Comparison of ENCODE assay signal across 23 cellular contexts in the genomic region with DNA sequence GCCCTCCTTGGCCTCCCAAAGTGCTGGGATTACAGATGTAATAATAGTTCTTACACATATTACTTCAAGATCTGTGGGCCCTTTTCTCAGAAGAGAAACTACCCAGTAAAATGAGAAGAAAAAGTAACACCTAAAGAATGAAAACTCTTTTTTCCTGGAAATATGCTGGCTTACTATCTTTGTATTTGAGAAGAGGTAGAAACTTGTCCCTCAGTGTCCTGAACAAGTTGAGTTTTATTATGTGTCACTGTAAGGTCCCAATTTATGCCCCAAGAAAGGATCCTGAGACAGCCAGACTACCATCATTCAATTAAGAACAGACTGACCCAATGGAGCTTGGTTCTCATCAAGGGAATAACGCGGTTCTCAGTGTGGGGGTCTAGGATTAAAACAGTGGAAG.
"Had no signal": no experiment of that assay in that cellular context is flagged by ENCODE, and none has a peak within 500 bp of the region (broad histone marks: within the 10 kb centered on the region; RNA-seq: fewer than 3 reads in every experiment).

No MANE protein-coding gene starts in this region.

- DNase-seq: activated CD4-positive, alpha-beta T cell treated with anti-CD3 and anti-CD28 coated beads for 36 hours; activated CD4-positive, alpha-beta T cell treated with anti-CD3 and anti-CD28 coated beads, Interleukin-2, amount 10 ng/mL, durations not matched to agents 7 days and 5 days; activated CD4-positive, alpha-beta T cell treated with anti-CD3 and anti-CD28 coated beads, Interleukin-2, amount 50 U/mL, for 48 hours; activated CD4-positive, CD25-positive, alpha-beta regulatory T cell; activated CD4-positive, CD25-positive, alpha-beta regulatory T cell treated with anti-CD3 and anti-CD28 coated beads, Interleukin-2, amount 50 U/mL, for 72 hours; activated CD8-positive, alpha-beta memory T cell treated with anti-CD3 and anti-CD28 coated beads, Interleukin-2, amount 50 U/mL, for 48 hours; activated effector memory CD4-positive, alpha-beta T cell treated with Interleukin-2 at 50 U/mL for 16 hours; activated gamma-delta T cell treated with Interleukin-2 at 50 U/mL for 16 hours; activated naive CD4-positive, alpha-beta T cell treated with anti-CD3 and anti-CD28 coated beads, Interleukin-2, amount 50 U/mL, for 16 hours; activated naive CD4-positive, alpha-beta T cell treated with Interleukin-2 at 50 U/mL for 16 hours; activated T-cell treated with anti-CD3 and anti-CD28 coated beads for 4 hours; activated T-cell treated with anti-CD3 and anti-CD28 coated beads, Interleukin-2, amount 50 U/mL, for 24 hours; activated T-cell treated with anti-CD3 and anti-CD28 coated beads, Interleukin-2, amount 50 U/mL, for 72 hours; central memory CD4-positive, alpha-beta T cell; cerebellar nuclear complex; colonic mucosa; effector CD8-positive, alpha-beta T cell; esophagus squamous epithelium; T-helper 2 cell had no signal

- H3K27ac Mint-ChIP-seq: activated CD4-positive, alpha-beta T cell treated with anti-CD3 and anti-CD28 coated beads, Interleukin-2, amount 10 ng/mL, durations not matched to agents 7 days and 5 days; activated naive CD8-positive, alpha-beta T cell; activated T-cell treated with anti-CD3 and anti-CD28 coated beads, Interleukin-2, amount 50 U/mL, for 24 hours; activated T-cell treated with anti-CD3 and anti-CD28 coated beads, Interleukin-2, amount 50 U/mL, for 72 hours; activated T-helper 17 cell treated with anti-CD3 and anti-CD28 coated beads, Interleukin-2, amount 50 U/mL, for 72 hours; brain had no signal

- H3K9me3 Mint-ChIP-seq: activated CD4-positive, alpha-beta T cell treated with anti-CD3 and anti-CD28 coated beads, Interleukin-2, amount 10 ng/mL, durations not matched to agents 7 days and 5 days; activated T-cell treated with anti-CD3 and anti-CD28 coated beads, Interleukin-2, amount 50 U/mL, for 24 hours; activated T-cell treated with anti-CD3 and anti-CD28 coated beads, Interleukin-2, amount 50 U/mL, for 72 hours; activated T-helper 17 cell treated with anti-CD3 and anti-CD28 coated beads, Interleukin-2, amount 50 U/mL, for 72 hours; brain had no signal

- H3K27me3 Mint-ChIP-seq: activated CD4-positive, alpha-beta T cell treated with anti-CD3 and anti-CD28 coated beads for 36 hours; activated CD4-positive, alpha-beta T cell treated with anti-CD3 and anti-CD28 coated beads, Interleukin-2, amount 10 ng/mL, durations not matched to agents 7 days and 5 days; activated naive CD8-positive, alpha-beta T cell; activated T-cell treated with anti-CD3 and anti-CD28 coated beads, Interleukin-2, amount 50 U/mL, for 24 hours; activated T-helper 17 cell treated with anti-CD3 and anti-CD28 coated beads, Interleukin-2, amount 50 U/mL, for 72 hours; brain had no signal

- H3K4me1 Mint-ChIP-seq: brain had no signal

- ATAC-seq: activated CD4-positive, alpha-beta T cell treated with anti-CD3 and anti-CD28 coated beads for 36 hours; activated T-cell treated with anti-CD3 and anti-CD28 coated beads, Interleukin-2, amount 50 U/mL, for 72 hours; activated T-helper 17 cell treated with anti-CD3 and anti-CD28 coated beads, Interleukin-2, amount 50 U/mL, for 72 hours; gastroesophageal sphincter had no signal

- H3K4me3 Mint-ChIP-seq: activated CD4-positive, alpha-beta T cell treated with anti-CD3 and anti-CD28 coated beads for 36 hours; activated CD4-positive, alpha-beta T cell treated with anti-CD3 and anti-CD28 coated beads, Interleukin-2, amount 10 ng/mL, durations not matched to agents 7 days and 5 days; activated naive CD8-positive, alpha-beta T cell; activated T-cell treated with anti-CD3 and anti-CD28 coated beads, Interleukin-2, amount 50 U/mL, for 24 hours; activated T-cell treated with anti-CD3 and anti-CD28 coated beads, Interleukin-2, amount 50 U/mL, for 72 hours; activated T-helper 17 cell treated with anti-CD3 and anti-CD28 coated beads, Interleukin-2, amount 50 U/mL, for 72 hours; brain had no signal
